ENCODE assay signal across 32 cellular contexts in the genomic region with DNA sequence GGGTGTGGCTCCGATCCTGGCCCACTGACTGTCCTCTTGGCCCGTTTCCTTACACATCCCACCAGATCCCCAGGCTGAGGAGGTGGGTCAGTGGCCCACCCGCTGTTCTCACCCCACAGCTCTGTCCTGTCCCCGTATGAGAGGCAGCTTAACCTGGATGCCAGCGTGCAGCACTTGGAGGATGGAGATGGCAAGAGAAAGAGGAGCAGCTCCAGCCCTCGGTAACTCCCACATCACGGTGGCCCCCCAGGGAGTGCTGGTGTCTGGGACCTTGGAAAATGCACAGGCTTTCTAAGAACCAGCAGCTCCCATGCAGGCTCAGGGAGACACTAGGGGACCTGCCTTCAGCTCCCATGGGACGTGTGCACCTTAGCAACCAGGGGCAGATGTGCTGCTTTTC.
"Had no signal": no experiment of that assay in that cellular context is flagged by ENCODE, and none has a peak within 500 bp of the region (broad histone marks: within the 10 kb centered on the region; RNA-seq: fewer than 3 reads in every experiment).

No MANE protein-coding gene starts in this region.

- H3K9me3 ChIP-seq: adrenal gland, body of pancreas, breast epithelium had no signal

- H3K27me3 ChIP-seq: adrenal gland, body of pancreas, breast epithelium had no signal

- H3K27ac ChIP-seq: adrenal gland, body of pancreas, brain microvascular endothelial cell, breast epithelium, VCaP had no signal

- ATAC-seq: activated CD8-positive, alpha-beta T cell treated with anti-CD3 and anti-CD28 coated beads for 36 hours; activated naive CD4-positive, alpha-beta T cell treated with anti-CD3 and anti-CD28 coated beads, Interleukin-2, amount 50 U/mL, for 72 hours; activated T-cell treated with anti-CD3 and anti-CD28 coated beads, Interleukin-2, amount 50 U/mL, for 4 hours; activated T-cell treated with anti-CD3 and anti-CD28 coated beads, Interleukin-2, amount 50 U/mL, for 72 hours; activated T-helper 17 cell treated with anti-CD3 and anti-CD28 coated beads, Interleukin-2, amount 50 U/mL, for 72 hours; body of pancreas had no signal

- DNase-seq: activated B cell treated with CpG ODN at 0.5 μM for 24 hours; activated CD4-positive, alpha-beta memory T cell treated with anti-CD3 and anti-CD28 coated beads for 36 hours; activated CD4-positive, alpha-beta T cell treated with anti-CD3 and anti-CD28 coated beads for 4 hours; activated CD4-positive, alpha-beta T cell treated with anti-CD3 and anti-CD28 coated beads, Interleukin-2, amount 10 ng/mL, durations not matched to agents 24 days and 14 days; activated CD4-positive, alpha-beta T cell treated with anti-CD3 and anti-CD28 coated beads, Interleukin-2, amount 50 U/mL, for 1 hour; activated CD4-positive, alpha-beta T cell treated with anti-CD3 and anti-CD28 coated beads, Interleukin-2, amount 50 U/mL, for 4 hours; activated CD4-positive, CD25-positive, alpha-beta regulatory T cell treated with anti-CD3 and anti-CD28 coated beads, Interleukin-2, amount 50 U/mL, for 72 hours; activated CD8-positive, alpha-beta memory T cell treated with anti-CD3 and anti-CD28 coated beads, Interleukin-2, amount 50 U/mL, for 4 hours; activated CD8-positive, alpha-beta T cell treated with anti-CD3 and anti-CD28 coated beads for 36 hours; activated effector memory CD4-positive, alpha-beta T cell treated with anti-CD3 and anti-CD28 coated beads, Interleukin-2, amount 50 U/mL, for 16 hours; activated gamma-delta T cell treated with Interleukin-2 at 50 U/mL for 16 hours; activated naive CD4-positive, alpha-beta T cell; activated naive CD4-positive, alpha-beta T cell treated with anti-CD3 and anti-CD28 coated beads for 36 hours; activated naive CD4-positive, alpha-beta T cell treated with anti-CD3 and anti-CD28 coated beads, Interleukin-2, amount 50 U/mL, for 16 hours; activated naive CD8-positive, alpha-beta T cell treated with anti-CD3 and anti-CD28 coated beads for 36 hours; activated T-cell treated with anti-CD3 and anti-CD28 coated beads for 4 hours; activated T-cell treated with anti-CD3 and anti-CD28 coated beads, Interleukin-2, amount 50 U/mL, for 1 hour; activated T-cell treated with anti-CD3 and anti-CD28 coated beads, Interleukin-2, amount 50 U/mL, for 4 hours; activated T-cell treated with anti-CD3 and anti-CD28 coated beads, Interleukin-2, amount 50 U/mL, for 72 hours; adrenal gland; amniotic stem cell; aorta; body of pancreas; brain microvascular endothelial cell; central memory CD4-positive, alpha-beta T cell; T-helper 1 cell; T-helper 2 cell; T-helper 9 cell had no signal

- H3K4me3 ChIP-seq: adrenal gland, body of pancreas, breast epithelium had no signal

- H3K36me3 ChIP-seq: brain microvascular endothelial cell, breast epithelium had no signal
